ENCODE assay signal across 13 cellular contexts in genomic region chr2:8394131-8394530, GRCh38.
"Had no signal": no experiment of that assay in that cellular context is flagged by ENCODE, and none has a peak within 500 bp of the region (broad histone marks: within the 10 kb centered on the region; RNA-seq: fewer than 3 reads in every experiment).

No MANE protein-coding gene starts in this region.

- ATAC-seq: left lung, natural killer cell had no signal

- H3K4me3 ChIP-seq: adrenal gland, left lung, testis had no signal

- FAIRE-seq: colon, endothelial cell of umbilical vein, islet of Langerhans had no signal

- DNase-seq: activated CD4-positive, alpha-beta T cell treated with anti-CD3 and anti-CD28 coated beads, Interleukin-2, amount 50 U/mL, for 4 hours; activated CD4-positive, CD25-positive, alpha-beta regulatory T cell treated with anti-CD3 and anti-CD28 coated beads, Interleukin-2, amount 50 U/mL, for 72 hours; activated naive CD4-positive, alpha-beta T cell treated with anti-CD3 and anti-CD28 coated beads, Interleukin-2, amount 50 U/mL, for 16 hours; activated T-cell treated with anti-CD3 and anti-CD28 coated beads, Interleukin-2, amount 50 U/mL, for 1 hour; adrenal gland; foreskin melanocyte; left lung; natural killer cell; stimulated activated CD4-positive, alpha-beta T cell treated with anti-CD3 and anti-CD28 coated beads, Interleukin-2, amount 100 ng/mL, for 48 hours; testis had no signal

- H3K4me1 ChIP-seq: testis had no signal

- H3K9me3 ChIP-seq: adrenal gland, left lung, testis had no signal

- H3K27ac ChIP-seq: adrenal gland, left lung, testis had no signal

- H3K36me3 ChIP-seq: adrenal gland, left lung had no signal

- H3K27me3 ChIP-seq: adrenal gland, left lung, testis had no signal
